Comparison of ENCODE assay signal across 19 cellular contexts in genomic region chr11:122368796-122369195, GRCh38.
DNase-seq lines count a peak whose midpoint lies in the region; ATAC-seq, FAIRE-seq and TF ChIP-seq lines count a peak whose summit lies in the region.
"Had no signal": no experiment of that assay in that cellular context is flagged by ENCODE, and none has a peak within 500 bp of the region (broad histone marks: within the 10 kb centered on the region; RNA-seq: fewer than 3 reads in every experiment).

No MANE protein-coding gene starts in this region.

- TF ChIP-seq EP300 in A549 (IDR thresholded peaks at IDR 0.05): no peak

- peak overlapping the region; percentile 68; the same call in 2 of the 3 replicates for H3K4me2 ChIP-seq in A549
- no peak overlapping the region for H3K4me2 ChIP-seq in hepatocyte

- no peak for TF ChIP-seq RAD21 in A549 (conservative IDR thresholded peaks at IDR 0.05 in 1 of 2, IDR thresholded peaks at IDR 0.05 in 1 of 2)

- TF ChIP-seq POLR2A in A549 (IDR thresholded peaks at IDR 0.05; ENCODE audit: low read length): no peak

- peaks cover 6% of the 10 kb centered on the region for H3K79me2 ChIP-seq in hepatocyte

- no peak for FAIRE-seq in A549 (lab: Jason Lieb, UNC)
- no peak for FAIRE-seq in small intestine (lab: Jason Lieb, UNC)
- FAIRE-seq: G401.6, GM12892, H54 had no signal

- TF ChIP-seq CTCF in A549 (IDR thresholded peaks at IDR 0.05) (no peak), hepatocyte (IDR thresholded peaks at IDR 0.05; ENCODE audit: poor library complexity) (no peak), nephron (IDR thresholded peaks at IDR 0.05; ENCODE audit: unreplicated experiment in 3 of 3) (no peak), tibial artery (IDR thresholded peaks at IDR 0.05) (no peak)

- H3K27ac ChIP-seq in A549 (no peak overlapping the region), hepatocyte (peak overlapping the region; percentile 78), tibial artery (peak overlapping the region; percentile 65 to 73), small intestine (ENCODE audit: low read depth in 1 of 2, low read length in 1 of 2) (no peak overlapping the region)

- peaks cover 38% of the 10 kb centered on the region for H3K4me1 Mint-ChIP-seq in nephron
- H3K4me1 Mint-ChIP-seq: CD4-positive, alpha-beta memory T cell had no signal

- peak overlapping the region; percentile 33 to 63 (median 47) for H3K27ac Mint-ChIP-seq in nephron
- H3K27ac Mint-ChIP-seq: CD4-positive, alpha-beta memory T cell; HFFc6 had no signal

- DNase-seq in A549 (ENCODE audit: low read depth in 1 of 2, low spot score in 1 of 2) (no peak), hepatocyte (ENCODE audit: low spot score) (no peak), tibial artery (no peak), superior temporal gyrus (ENCODE audit: extremely low spot score) (no peak), small intestine (no peak)
- DNase-seq in stimulated activated naive CD8-positive, alpha-beta T cell treated with anti-CD3 and anti-CD28 coated beads, Interleukin-15, Interleukin-2, amounts not matched to agents 100 U/mL and 50 U/mL, for 24 hours: no peak
- DNase-seq: 8988T; C1 segment of cervical spinal cord; Calu3; CD4-positive, alpha-beta memory T cell; COR-L47; DND-41; GOT3; HFFc6 had no signal

- no peaks in the 10 kb centered on the region for H3K36me3 Mint-ChIP-seq in nephron (ENCODE audit: low read depth)
- H3K36me3 Mint-ChIP-seq: CD4-positive, alpha-beta memory T cell had no signal

- intact Hi-C loops in tibial artery (cut with DNase I; ENCODE audit: low total_unique reads): loop anchor here (10.0 kb wide), 1 partner anchor 154 kb away; no protein-coding TSS in a partner anchor

- H3K27me3 ChIP-seq in hepatocyte (no peaks in the 10 kb centered on the region), tibial artery (no peaks in the 10 kb centered on the region), small intestine (ENCODE audit: control insufficient read depth in 2 of 2, insufficient read depth in 2 of 2, low read length in 2 of 2) (no peaks in the 10 kb centered on the region)

- H3K4me1 ChIP-seq in A549 (peaks cover 8% of the 10 kb centered on the region; the same call in 1 of the 3 replicates), hepatocyte (ENCODE audit: insufficient read depth) (peaks cover 16% of the 10 kb centered on the region), tibial artery (peaks cover 0 to 39% (median 12%) of the 10 kb centered on the region in 4 donors), small intestine (ENCODE audit: control insufficient read depth in 2 of 2, insufficient read depth in 1 of 2, low read depth in 1 of 2, low read length in 1 of 2) (no peaks in the 10 kb centered on the region)

- POLR2A ChIA-PET in A549 (lab: Yijun Ruan, JAX): no interaction called here

- H3K4me3 ChIP-seq in A549 (no peak overlapping the region), hepatocyte (no peak overlapping the region), tibial artery (no peak overlapping the region), small intestine (ENCODE audit: low read depth in 1 of 2, low read length in 2 of 2) (no peak overlapping the region)
- H3K4me3 ChIP-seq: HAP-1 had no signal

- H3K27me3 Mint-ChIP-seq in nephron (ENCODE audit: low read depth): no peaks in the 10 kb centered on the region

- no peaks in the 10 kb centered on the region for H3K9me3 Mint-ChIP-seq in nephron
- H3K9me3 Mint-ChIP-seq: HFFc6 had no signal

- no peaks in the 10 kb centered on the region for H4K20me1 ChIP-seq in hepatocyte (ENCODE audit: insufficient read depth, poor library complexity, severe bottlenecking)

- H3K4me3 Mint-ChIP-seq in nephron: no peak overlapping the region
- H3K4me3 Mint-ChIP-seq: CD4-positive, alpha-beta memory T cell had no signal

- CTCF ChIA-PET in A549 (lab: Yijun Ruan, JAX): no interaction called here

- H2AFZ ChIP-seq in hepatocyte: no peak overlapping the region

- no peaks in the 10 kb centered on the region for H3K9me2 ChIP-seq in hepatocyte (replicated peaks; ENCODE audit: insufficient read depth)

- no peaks in the 10 kb centered on the region for H3K36me3 ChIP-seq in hepatocyte (replicated peaks; ENCODE audit: insufficient read depth, low read depth)
- H3K36me3 ChIP-seq in tibial artery: no peaks in the 10 kb centered on the region
- no peaks in the 10 kb centered on the region for H3K36me3 ChIP-seq in small intestine (ENCODE audit: control insufficient read depth in 2 of 2, insufficient read depth in 2 of 2, low read length in 2 of 2)
- H3K36me3 ChIP-seq: HAP-1 had no signal

- ATAC-seq in A549: no peak
- no peak for ATAC-seq in stimulated activated naive CD8-positive, alpha-beta T cell treated with anti-CD3 and anti-CD28 coated beads, Interleukin-15, Interleukin-2, amounts not matched to agents 100 U/mL and 50 U/mL, for 24 hours

- H3K9me3 ChIP-seq in A549: no peaks in the 10 kb centered on the region
- no peaks in the 10 kb centered on the region for H3K9me3 ChIP-seq in hepatocyte (ENCODE audit: low read depth)
- H3K9me3 ChIP-seq in tibial artery: no peaks in the 10 kb centered on the region
- no peaks in the 10 kb centered on the region for H3K9me3 ChIP-seq in small intestine (ENCODE audit: control insufficient read depth, low read depth)
- H3K9me3 ChIP-seq: HAP-1 had no signal

- 37% methylated on average over 4 of the region's 4 CpGs for WGBS in A549 (ENCODE audit: missing lambda C conversion rate)
- 96% methylated on average over 4 of the region's 4 CpGs for WGBS in hepatocyte (ENCODE audit: low lambda C conversion rate, missing lambda C conversion rate)
- WGBS in small intestine, 3 donors: 88 to 96% (median 93%) methylated on average over 4 of the region's 4 CpGs

TF ChIP-seq in A549, 52 proteins besides CTCF, POLR2A, EP300 and RAD21:
- no peak for TF ChIP-seq EHMT2 (IDR thresholded peaks at IDR 0.05; ENCODE audit: low read depth)
TF ChIP-seq in A549: peak in this region for 0.

Comparison
In these comparisons a context has a peak if more than half of its experiments do, and no peak if none do; other contexts are left out.
1. H3K27ac ChIP-seq: peak in hepatocyte (single experiment) and tibial artery (2 of 2); none in A549 (0 of 2) and small intestine (0 of 2).